ENCODE assay signal across 20 cellular contexts in the genomic region with DNA sequence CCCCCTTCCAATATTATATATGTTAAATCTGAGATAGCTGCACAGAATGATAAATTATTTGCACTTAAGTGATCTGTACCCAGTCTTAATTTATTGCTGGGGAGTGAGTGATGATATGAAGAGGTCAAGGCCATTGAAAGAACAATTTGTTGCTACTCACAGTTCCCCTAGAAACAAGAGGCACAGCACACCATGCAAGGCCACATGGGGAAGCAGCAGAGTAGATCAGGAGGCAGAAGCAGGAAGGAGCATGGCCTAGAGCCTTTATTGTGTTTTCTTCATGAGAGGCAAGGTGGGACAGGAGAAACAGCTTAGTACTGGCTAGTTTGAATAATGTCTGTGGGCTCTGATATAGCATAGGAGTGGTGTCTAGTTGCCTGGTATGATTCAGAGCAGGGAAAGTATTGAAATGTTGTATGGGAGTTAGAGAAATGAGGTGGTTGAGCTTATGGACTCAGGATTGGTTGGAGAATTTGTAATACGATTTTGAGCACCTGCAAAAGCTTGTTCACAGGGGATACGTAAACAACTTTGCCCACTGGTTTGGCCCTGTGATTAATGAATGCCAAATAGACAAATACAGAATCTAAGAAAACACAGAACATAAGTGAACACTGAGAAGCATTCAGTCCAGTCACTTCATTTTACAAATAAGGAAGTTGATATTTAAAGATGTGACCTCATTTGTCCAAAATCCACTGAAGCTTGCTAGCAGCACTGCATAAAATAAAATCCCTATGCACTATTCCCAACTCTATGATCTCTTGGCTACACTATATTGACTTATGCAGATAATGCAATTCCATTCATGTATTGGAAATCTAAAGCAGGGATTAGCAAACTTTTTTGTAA.
A peak's percentile ranks its signal among the peaks of the same experiment; 100 is the strongest.
DNase-seq lines count a peak whose midpoint lies in the region; ATAC-seq, FAIRE-seq and TF ChIP-seq lines count a peak whose summit lies in the region.
"Had no signal": no experiment of that assay in that cellular context is flagged by ENCODE, and none has a peak within 500 bp of the region (broad histone marks: within the 10 kb centered on the region; RNA-seq: fewer than 3 reads in every experiment).

No MANE protein-coding gene starts in this region.

- no peak overlapping the region for H3K56ac ChIP-seq in mesendoderm (ENCODE audit: low read length)

- H3K79me1 ChIP-seq in mesendoderm (ENCODE audit: low read length) = no peaks in the 10 kb centered on the region

- H2BK15ac ChIP-seq in mesendoderm (replicated peaks; ENCODE audit: low read depth) = no peak overlapping the region

- H3K36me3 ChIP-seq in PC-3 (ENCODE audit: low read depth, low read length) (no peaks in the 10 kb centered on the region), mesendoderm (ENCODE audit: control insufficient read depth, insufficient read depth, low read length) (no peaks in the 10 kb centered on the region), SK-N-SH (replicated peaks in 1 of 2; ENCODE audit: control insufficient read depth in 1 of 2, insufficient read depth in 2 of 2, low read length in 1 of 2) (no peaks in the 10 kb centered on the region)
- H3K36me3 ChIP-seq in CD8-positive, alpha-beta memory T cell (ENCODE audit: insufficient read depth, low read length) = no peaks in the 10 kb centered on the region
- H3K36me3 ChIP-seq: esophagus squamous epithelium had no signal

- H3F3A ChIP-seq in PC-3 (ENCODE audit: low read length, unreplicated experiment) (no peaks in the 10 kb centered on the region), SK-N-SH (replicated peaks; ENCODE audit: insufficient read depth) (no peaks in the 10 kb centered on the region)

- H4K20me1 ChIP-seq in PC-3 (ENCODE audit: low read length) = no peaks in the 10 kb centered on the region
- H4K20me1 ChIP-seq in SK-N-SH (ENCODE audit: insufficient read depth) = no peaks in the 10 kb centered on the region

- H3K4me2 ChIP-seq in PC-3 (ENCODE audit: low read length) (no peak overlapping the region), mesendoderm (ENCODE audit: low read length) (no peak overlapping the region), SK-N-SH (no peak overlapping the region)

- H2AFZ ChIP-seq in PC-3 (ENCODE audit: low read length) = peak overlapping the region; percentile 33; the same call in 1 of the 2 replicates
- H2AFZ ChIP-seq in SK-N-SH (ENCODE audit: low read depth) = no peak overlapping the region

- DNase-seq in GM12892 (ENCODE audit: insufficient read length) (no peak), PC-3 (no peak), right cardiac atrium (peak in 1 of 3 donors; percentile 49), progenitor cell of endocrine pancreas (ENCODE audit: low spot score, unreplicated experiment) (no peak), mesendoderm (no peak), SK-N-SH (no peak)
- DNase-seq in effector CD4-positive, alpha-beta T cell = no peak
- DNase-seq in CD8-positive, alpha-beta memory T cell = no peak
- DNase-seq: activated CD4-positive, alpha-beta T cell treated with anti-CD3 and anti-CD28 coated beads, Interleukin-2, amount 50 U/mL, for 1 hour; activated T-cell treated with anti-CD3 and anti-CD28 coated beads, Interleukin-2, amount 50 U/mL, for 24 hours; DMS 273 treated with DMSO at 0.1 percent for 48 hours; esophagus squamous epithelium; HCEC 1CT; NCI-H1930; NCI-H524 treated with DMSO at 0.1 percent for 48 hours; psoas muscle had no signal

- no peak for TF ChIP-seq POLR2A in GM12892 (IDR thresholded peaks at IDR 0.05; ENCODE audit: low read depth, low read length)

- H4K5ac ChIP-seq in mesendoderm (ENCODE audit: low read length) = no peak overlapping the region

- POLR2A ChIA-PET in PC-3 (lab: Charles Lee; ENCODE audit: unreplicated experiment) = no interaction called here
- POLR2A ChIA-PET in CD8-positive, alpha-beta memory T cell (lab: Charles Lee) = no interaction called here
- POLR2A ChIA-PET in SK-N-SH (lab: Yijun Ruan, JAX) = interaction anchor here (0.6 kb wide), 1 partner anchor 669 kb away, joined by 3 read pairs; no protein-coding TSS in a partner anchor

- no peak overlapping the region for H3K23ac ChIP-seq in mesendoderm (ENCODE audit: low read length)

- H3K4me3 Mint-ChIP-seq in progenitor cell of endocrine pancreas (ENCODE audit: low read depth) = no peak overlapping the region
- no peak overlapping the region for H3K4me3 Mint-ChIP-seq in CD8-positive, alpha-beta memory T cell
- H3K4me3 Mint-ChIP-seq: activated T-cell treated with anti-CD3 and anti-CD28 coated beads, Interleukin-2, amount 50 U/mL, for 24 hours; B cell; brain had no signal

- intact Hi-C loops in PC-3 (cut with micrococcal nuclease) = loop anchor here (2.0 to 5.0 kb wide), 2 partner anchors 36 to 63 kb away; no protein-coding TSS in a partner anchor
- intact Hi-C loops in right cardiac atrium (cut with DNase I) = loop anchor here in 2 of 4 donors (5.0 to 10.0 kb wide), 2 partner anchors 249 to 351 kb away; a partner anchor contains a TSS

- H3K27me3 ChIP-seq in PC-3 (ENCODE audit: low read length) (no peaks in the 10 kb centered on the region), right cardiac atrium (ENCODE audit: control insufficient read depth, insufficient read depth) (no peaks in the 10 kb centered on the region), mesendoderm (ENCODE audit: insufficient read depth, low read length, poor library complexity) (no peaks in the 10 kb centered on the region), SK-N-SH (ENCODE audit: insufficient read depth) (no peaks in the 10 kb centered on the region)
- no peaks in the 10 kb centered on the region for H3K27me3 ChIP-seq in CD8-positive, alpha-beta memory T cell (ENCODE audit: insufficient read depth, low read length, poor library complexity, severe bottlenecking)
- H3K27me3 ChIP-seq: esophagus squamous epithelium had no signal

- no peak for TF ChIP-seq RAD21 in SK-N-SH (IDR thresholded peaks at IDR 0.05; ENCODE audit: low read length)

- peaks cover 8% of the 10 kb centered on the region for H3K27me3 Mint-ChIP-seq in progenitor cell of endocrine pancreas
- H3K27me3 Mint-ChIP-seq in CD8-positive, alpha-beta memory T cell = peaks cover 13 to 23% of the 10 kb centered on the region in 2 donors

- H3K18ac ChIP-seq in mesendoderm (ENCODE audit: low read length) = no peak overlapping the region

- H3K9me3 Mint-ChIP-seq in progenitor cell of endocrine pancreas (ENCODE audit: low read depth) = no peaks in the 10 kb centered on the region
- H3K9me3 Mint-ChIP-seq in CD8-positive, alpha-beta memory T cell = peaks cover 3 to 12% (median 8%) of the 10 kb centered on the region in 5 donors
- H3K9me3 Mint-ChIP-seq: activated T-cell treated with anti-CD3 and anti-CD28 coated beads, Interleukin-2, amount 50 U/mL, for 24 hours had no signal

- H3K4me3 ChIP-seq in PC-3 (ENCODE audit: low read length) (no peak overlapping the region), right cardiac atrium (ENCODE audit: low read length) (no peak overlapping the region), mesendoderm (ENCODE audit: low read length) (no peak overlapping the region), SK-N-SH (ENCODE audit: low read depth in 2 of 2, low read length in 1 of 2) (no peak overlapping the region)
- no peak overlapping the region for H3K4me3 ChIP-seq in CD8-positive, alpha-beta memory T cell (ENCODE audit: low read length)
- H3K4me3 ChIP-seq: esophagus squamous epithelium, psoas muscle had no signal

- H3K4me1 Mint-ChIP-seq in progenitor cell of endocrine pancreas (ENCODE audit: low read depth) = peaks cover 16% of the 10 kb centered on the region
- no peaks in the 10 kb centered on the region for H3K4me1 Mint-ChIP-seq in CD8-positive, alpha-beta memory T cell
- H3K4me1 Mint-ChIP-seq: B cell had no signal

- H3K9me3 ChIP-seq in PC-3 (ENCODE audit: low read length) (no peaks in the 10 kb centered on the region), right cardiac atrium (ENCODE audit: control insufficient read depth, low read length) (peaks cover 3% of the 10 kb centered on the region), SK-N-SH (no peaks in the 10 kb centered on the region)
- H3K9me3 ChIP-seq in CD8-positive, alpha-beta memory T cell (ENCODE audit: low read length) = no peaks in the 10 kb centered on the region
- H3K9me3 ChIP-seq: esophagus squamous epithelium, psoas muscle had no signal

- no peaks in the 10 kb centered on the region for H3K9me2 ChIP-seq in PC-3 (replicated peaks; ENCODE audit: low read length)
- H3K9me2 ChIP-seq in SK-N-SH = no peaks in the 10 kb centered on the region

- H3K36me3 Mint-ChIP-seq in progenitor cell of endocrine pancreas (ENCODE audit: insufficient read depth) = no peaks in the 10 kb centered on the region
- H3K36me3 Mint-ChIP-seq in CD8-positive, alpha-beta memory T cell = peaks cover 0 to 4% (median 0%) of the 10 kb centered on the region in 3 donors
- H3K36me3 Mint-ChIP-seq: brain had no signal

- peak; percentile 40 for FAIRE-seq in GM12892 (lab: Jason Lieb, UNC)
- FAIRE-seq: keratinocyte had no signal

- H3K27ac ChIP-seq in PC-3 (ENCODE audit: low read length) (no peak overlapping the region), right cardiac atrium (ENCODE audit: low read length) (no peak overlapping the region), mesendoderm (ENCODE audit: low read depth, low read length) (no peak overlapping the region), SK-N-SH (ENCODE audit: low read depth in 2 of 2, low read length in 1 of 2) (no peak overlapping the region)
- no peak overlapping the region for H3K27ac ChIP-seq in CD8-positive, alpha-beta memory T cell (ENCODE audit: low read depth, low read length)
- H3K27ac ChIP-seq: psoas muscle had no signal

- H2BK120ac ChIP-seq in mesendoderm (ENCODE audit: low read depth, low read length) = no peak overlapping the region

- H4K8ac ChIP-seq in mesendoderm (ENCODE audit: low read depth, low read length) = no peak overlapping the region

- no peak overlapping the region for H2BK5ac ChIP-seq in mesendoderm (ENCODE audit: low read length)

- WGBS in right cardiac atrium = 77% methylated on average over 2 of the region's 2 CpGs
- 100% methylated on average over 1 of the region's 2 CpGs for WGBS in mesendoderm (ENCODE audit: extremely low coverage, insufficient coverage, low lambda C conversion rate)
- WGBS in SK-N-SH (ENCODE audit: low lambda C conversion rate) = 72% methylated on average over 2 of the region's 2 CpGs

- no peak overlapping the region for H2AK5ac ChIP-seq in mesendoderm (ENCODE audit: low read length)

- no peak overlapping the region for H3K4ac ChIP-seq in mesendoderm (ENCODE audit: low read depth, low read length)

- TF ChIP-seq CTCF in PC-3 (conservative IDR thresholded peaks at IDR 0.05; ENCODE audit: low read depth, low read length) (no peak), progenitor cell of endocrine pancreas (IDR thresholded peaks at IDR 0.05; ENCODE audit: unreplicated experiment) (no peak), SK-N-SH (IDR thresholded peaks at IDR 0.05) (no peak)

- no peak overlapping the region for H3K9ac ChIP-seq in PC-3 (ENCODE audit: low read length)
- no peak overlapping the region for H3K9ac ChIP-seq in mesendoderm (ENCODE audit: low read length)
- no peak overlapping the region for H3K9ac ChIP-seq in SK-N-SH

- no TSS peak for BruUV-seq in PC-3 (replicated peaks; lab: Mats Ljungman, UMichigan)

- ATAC-seq in PC-3 (0 out of 2 replicates have a peak, but pooled peaks have one; percentile 16), right cardiac atrium (peak; percentile 59 to 72)
- ATAC-seq: activated naive CD4-positive, alpha-beta T cell treated with anti-CD3 and anti-CD28 coated beads, Interleukin-2, amount 50 U/mL, for 72 hours; psoas muscle had no signal

- TF ChIP-seq EP300 in SK-N-SH (IDR thresholded peaks at IDR 0.05; ENCODE audit: borderline replicate concordance in 1 of 2, low read depth in 1 of 2, low read length in 1 of 2) = no peak

- peak overlapping the region; percentile 60 for H3K27ac Mint-ChIP-seq in progenitor cell of endocrine pancreas
- no peak overlapping the region for H3K27ac Mint-ChIP-seq in CD8-positive, alpha-beta memory T cell
- H3K27ac Mint-ChIP-seq: activated naive CD4-positive, alpha-beta T cell treated with anti-CD3 and anti-CD28 coated beads, Interleukin-2, amount 50 U/mL, for 72 hours; activated T-cell treated with anti-CD3 and anti-CD28 coated beads, Interleukin-2, amount 50 U/mL, for 24 hours; B cell; brain had no signal

- H3K4me1 ChIP-seq in PC-3 (ENCODE audit: insufficient read depth, low read length) = 0 out of 2 replicates have a peak, but pooled peaks cover 4% of the 10 kb centered on the region
- no peaks in the 10 kb centered on the region for H3K4me1 ChIP-seq in right cardiac atrium (ENCODE audit: control insufficient read depth, insufficient read depth, low read length)
- no peaks in the 10 kb centered on the region for H3K4me1 ChIP-seq in CD8-positive, alpha-beta memory T cell (ENCODE audit: insufficient read depth, low read length)
- H3K4me1 ChIP-seq in mesendoderm (ENCODE audit: control insufficient read depth, low read depth, low read length) = no peaks in the 10 kb centered on the region
- H3K4me1 ChIP-seq in SK-N-SH (ENCODE audit: control insufficient read depth in 1 of 2, insufficient read depth in 2 of 2, low read depth in 1 of 2, low read length in 1 of 2) = no peaks in the 10 kb centered on the region
- H3K4me1 ChIP-seq: esophagus squamous epithelium, psoas muscle had no signal

- CTCF ChIA-PET in PC-3 (lab: Charles Lee) (no interaction called here), SK-N-SH (lab: Yijun Ruan, JAX) (interaction anchor here (1.0 to 3.0 kb wide), 6 partner anchors 10 to 680 kb away, joined by 3 to 13 read pairs (median 5); no protein-coding TSS in a partner anchor)
- CTCF ChIA-PET in CD8-positive, alpha-beta memory T cell (lab: Charles Lee) = no interaction called here

- no peaks in the 10 kb centered on the region for H3K79me2 ChIP-seq in PC-3 (ENCODE audit: low read length)
- no peaks in the 10 kb centered on the region for H3K79me2 ChIP-seq in mesendoderm (ENCODE audit: control insufficient read depth, insufficient read depth, low read length)
- H3K79me2 ChIP-seq in SK-N-SH (ENCODE audit: insufficient read depth) = no peaks in the 10 kb centered on the region
